ENCODE assay signal across 16 cellular contexts in genomic region chrX:44974462-44974861, GRCh38.
DNase-seq lines count a peak whose midpoint lies in the region; ATAC-seq, FAIRE-seq and TF ChIP-seq lines count a peak whose summit lies in the region.
"Had no signal": no experiment of that assay in that cellular context is flagged by ENCODE, and none has a peak within 500 bp of the region (broad histone marks: within the 10 kb centered on the region; RNA-seq: fewer than 3 reads in every experiment).

No MANE protein-coding gene starts in this region.

- H3K79me2 ChIP-seq in K562 (ENCODE audit: control insufficient read depth, insufficient read depth, low read length) (peaks cover 85% of the 10 kb centered on the region), MM.1S (ENCODE audit: low read length) (peaks cover 82% of the 10 kb centered on the region)

- no peaks in the 10 kb centered on the region for H3K9me2 ChIP-seq in MM.1S (replicated peaks; ENCODE audit: insufficient read depth, low read length)

- H2AFZ ChIP-seq in K562 (ENCODE audit: low read depth, low read length): no peak overlapping the region
- no peak overlapping the region for H2AFZ ChIP-seq in MM.1S (ENCODE audit: low read length)

- WGBS in K562 (ENCODE audit: insufficient coverage, low coverage, missing lambda C conversion rate): 18% methylated on average over 1 of the region's 2 CpGs
- WGBS in thyroid gland, 2 donors: 44 to 100% methylated on average over 1 to 2 of the region's 2 CpGs

- H3K9me3 ChIP-seq in K562 (replicated peaks; ENCODE audit: control insufficient read depth, insufficient read depth, low read depth, low read length): 0 out of 2 replicates have a peak, but pooled peaks cover 1% of the 10 kb centered on the region
- no peaks in the 10 kb centered on the region for H3K9me3 ChIP-seq in MM.1S (replicated peaks; ENCODE audit: insufficient read depth, low read length)
- H3K9me3 ChIP-seq in thyroid gland: no peaks in the 10 kb centered on the region
- H3K9me3 ChIP-seq: body of pancreas had no signal

- TF ChIP-seq EP300 in K562 (IDR thresholded peaks at IDR 0.05; ENCODE audit: low read length): no peak

- TF ChIP-seq POLR2A in K562 (conservative IDR thresholded peaks at IDR 0.05) (no peak), thyroid gland (IDR thresholded peaks at IDR 0.05) (no peak)

- no peaks in the 10 kb centered on the region for H3K27me3 ChIP-seq in K562 (ENCODE audit: control insufficient read depth in 2 of 2, insufficient read depth in 2 of 2, low read length in 2 of 2)
- no peaks in the 10 kb centered on the region for H3K27me3 ChIP-seq in MM.1S (replicated peaks; ENCODE audit: insufficient read depth, low read length)
- no peaks in the 10 kb centered on the region for H3K27me3 ChIP-seq in thyroid gland
- H3K27me3 ChIP-seq: body of pancreas had no signal

- H3K27ac ChIP-seq in K562 (ENCODE audit: extremely low read depth, low read depth, low read length) (no peak overlapping the region), MM.1S (ENCODE audit: low read length) (no peak overlapping the region), thyroid gland (no peak overlapping the region)
- H3K27ac ChIP-seq: body of pancreas had no signal

- CTCF ChIA-PET in K562 (lab: Yijun Ruan, JAX; ENCODE audit: low intra/inter-chr PET ratio): no interaction called here

- H3K9ac ChIP-seq in K562 (ENCODE audit: insufficient read depth in 1 of 2, low read depth in 2 of 2, low read length in 2 of 2): no peak overlapping the region
- no peak overlapping the region for H3K9ac ChIP-seq in MM.1S (ENCODE audit: low read length)

- peak; percentile 12 for DNase-seq in AG10803 (ENCODE audit: low read depth)
- peak; percentile 10 for DNase-seq in HS-5 (ENCODE audit: low read depth)
- no peak for DNase-seq in K562 (ENCODE audit: extremely low read depth in 1 of 4, low spot score in 3 of 4)
- peak; percentile 42 for DNase-seq in kidney tubule cell (ENCODE audit: low spot score)
- no peak for DNase-seq in MM.1S
- no peak for DNase-seq in activated gamma-delta T cell (lab: John Stamatoyannopoulos, UW)
- DNase-seq in thyroid gland: no peak
- DNase-seq: activated B cell treated with CpG ODN at 0.5 μM for 24 hours; activated T-cell treated with anti-CD3 and anti-CD28 coated beads, Interleukin-2, amount 50 U/mL, for 24 hours; body of pancreas; C1 segment of cervical spinal cord; GF-D8; NCI-H187 treated with DMSO at 0.1 percent for 48 hours; stimulated activated CD4-positive, alpha-beta T cell treated with anti-CD3 and anti-CD28 coated beads, Interleukin-4, amount 100 ng/mL, for 1 hour; stimulated activated naive CD4-positive, alpha-beta T cell treated with Interleukin-2 at 50 U/mL for 16 hours had no signal

- H3K4me1 ChIP-seq in K562 (replicated peaks in 1 of 2; ENCODE audit: control insufficient read depth in 2 of 2, insufficient read depth in 2 of 2, low read length in 2 of 2): peaks cover 4 to 13% of the 10 kb centered on the region in 2 experiments; a peak in 3 of 5 replicates
- H3K4me1 ChIP-seq in MM.1S (ENCODE audit: low read length): no peaks in the 10 kb centered on the region
- H3K4me1 ChIP-seq in thyroid gland: no peaks in the 10 kb centered on the region

- POLR2A ChIA-PET in K562 (lab: Yijun Ruan, JAX): no interaction called here

- H3F3A ChIP-seq in MM.1S (ENCODE audit: insufficient read depth, low read length): no peaks in the 10 kb centered on the region

- no TSS peak for BruUV-seq in K562 (replicated peaks; lab: Mats Ljungman, UMichigan)

- intact Hi-C loops in K562 (cut with micrococcal nuclease): no loop called here
- intact Hi-C loops in thyroid gland (cut with DNase I): no loop called here

- no peak overlapping the region for H3K4me3 ChIP-seq in AG10803 (ENCODE audit: low read length)
- no peak overlapping the region for H3K4me3 ChIP-seq in K562
- no peak overlapping the region for H3K4me3 ChIP-seq in MM.1S (ENCODE audit: low read length)
- H3K4me3 ChIP-seq in thyroid gland (replicated peaks in 1 of 3): no peak overlapping the region
- H3K4me3 ChIP-seq: body of pancreas had no signal

- no peak for ATAC-seq in K562
- no peak for ATAC-seq in GM19452 (IDR thresholded peaks at IDR 0.05; ENCODE audit: unreplicated experiment)
- ATAC-seq: body of pancreas had no signal

- no peak overlapping the region for H3K4me2 ChIP-seq in K562 (ENCODE audit: insufficient read depth, low read length)
- no peak overlapping the region for H3K4me2 ChIP-seq in MM.1S (ENCODE audit: low read depth, low read length)

- no peak for TF ChIP-seq CTCF in AG10803 (conservative IDR thresholded peaks at IDR 0.05; ENCODE audit: low read length)
- TF ChIP-seq CTCF in K562 (IDR thresholded peaks at IDR 0.05 in 2 of 3, conservative IDR thresholded peaks at IDR 0.05 in 1 of 3; ENCODE audit: insufficient read depth in 2 of 3, low read depth in 1 of 3, low read length in 3 of 3): no peak
- TF ChIP-seq CTCF in MM.1S (IDR thresholded peaks at IDR 0.05; ENCODE audit: low read length): no peak
- TF ChIP-seq CTCF in thyroid gland (IDR thresholded peaks at IDR 0.05): no peak

- TF ChIP-seq RAD21 in K562 (CRISPR knock-in tag; conservative IDR thresholded peaks at IDR 0.05 in 1 of 2, IDR thresholded peaks at IDR 0.05 in 1 of 2): no peak

- H3K9me1 ChIP-seq in K562 (ENCODE audit: control insufficient read depth, insufficient read depth, low read length): no peaks in the 10 kb centered on the region

- FAIRE-seq in K562 (lab: Jason Lieb, UNC): no peak

- in situ Hi-C loops in K562 (cut with MboI): no loop called here

- peaks cover 2% of the 10 kb centered on the region; the same call in 1 of the 3 replicates for H3K36me3 ChIP-seq in K562 (ENCODE audit: control insufficient read depth, insufficient read depth, low read length)
- no peaks in the 10 kb centered on the region for H3K36me3 ChIP-seq in MM.1S (replicated peaks; ENCODE audit: insufficient read depth, low read length)
- no peaks in the 10 kb centered on the region for H3K36me3 ChIP-seq in thyroid gland

- H4K20me1 ChIP-seq in K562 (replicated peaks; ENCODE audit: control insufficient read depth, insufficient read depth, low read length) (peaks cover 15% of the 10 kb centered on the region), MM.1S (ENCODE audit: insufficient read depth, low read length) (no peaks in the 10 kb centered on the region)

TF ChIP-seq in K562, 482 proteins besides CTCF, POLR2A, EP300 and RAD21:
- TF ChIP-seq, protein P1, sequence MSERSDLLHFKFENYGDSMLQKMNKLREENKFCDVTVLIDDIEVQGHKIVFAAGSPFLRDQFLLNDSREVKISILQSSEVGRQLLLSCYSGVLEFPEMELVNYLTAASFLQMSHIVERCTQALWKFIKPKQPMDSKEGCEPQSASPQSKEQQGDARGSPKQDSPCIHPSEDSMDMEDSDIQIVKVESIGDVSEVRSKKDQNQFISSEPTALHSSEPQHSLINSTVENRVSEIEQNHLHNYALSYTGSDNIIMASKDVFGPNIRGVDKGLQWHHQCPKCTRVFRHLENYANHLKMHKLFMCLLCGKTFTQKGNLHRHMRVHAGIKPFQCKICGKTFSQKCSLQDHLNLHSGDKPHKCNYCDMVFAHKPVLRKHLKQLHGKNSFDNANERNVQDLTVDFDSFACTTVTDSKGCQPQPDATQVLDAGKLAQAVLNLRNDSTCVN (CRISPR knock-in tag; IDR thresholded peaks at IDR 0.05): no peak
- no peak for TF ChIP-seq ZFPM2 (CRISPR knock-in tag; IDR thresholded peaks at IDR 0.05)
- no peak for TF ChIP-seq THRAP3 (IDR thresholded peaks at IDR 0.05; ENCODE audit: borderline replicate concordance)
- no peak for TF ChIP-seq NONO (IDR thresholded peaks at IDR 0.05; ENCODE audit: low read depth in 2 of 2, low read length in 1 of 2)
- TF ChIP-seq ZC3H8 (IDR thresholded peaks at IDR 0.05): no peak
- TF ChIP-seq ATF3 (IDR thresholded peaks at IDR 0.05): peak; percentile 31; the same call in 1 of the 2 replicates
- no peak for TF ChIP-seq ATF3 (CRISPR knock-in tag; conservative IDR thresholded peaks at IDR 0.05)
- no peak for TF ChIP-seq PHB2 (IDR thresholded peaks at IDR 0.05; ENCODE audit: low read depth)
- no peak for TF ChIP-seq ETS2 (tag; IDR thresholded peaks at IDR 0.05; ENCODE audit: borderline replicate concordance, poor library complexity, severe bottlenecking)
- no peak for TF ChIP-seq NR4A1 (CRISPR knock-in tag; IDR thresholded peaks at IDR 0.05)
- TF ChIP-seq NR4A1 (tag; IDR thresholded peaks at IDR 0.05): no peak

Comparison
In these comparisons a context has a peak if more than half of its experiments do, and no peak if none do; other contexts are left out.
1. DNase-seq: peak in AG10803 (single experiment), HS-5 (single experiment) and kidney tubule cell (single experiment); none in K562 (0 of 4), MM.1S (single experiment), activated gamma-delta T cell (single experiment) and thyroid gland (0 of 2).